33 cellular contexts compared by ENCODE assay signal in genomic region chr10:117266812-117267211, GRCh38. TPM values are rescaled to one million over a fixed set of nuclear protein-coding genes. Genes with fewer than 3 reads are reported as not detected.
"Had no signal": no experiment of that assay in that cellular context is flagged by ENCODE, and none has a peak within 500 bp of the region (broad histone marks: within the 10 kb centered on the region; RNA-seq: fewer than 3 reads in every experiment).

No MANE protein-coding gene starts in this region.

- H3K4me1 ChIP-seq: psoas muscle, spleen, suprapubic skin, testis, tibial artery, transverse colon, upper lobe of right lung, uterus had no signal

- H3K4me2 ChIP-seq: smooth muscle cell had no signal

- H3K36me3 ChIP-seq: ovary, suprapubic skin, tibial artery, transverse colon, upper lobe of right lung, uterus had no signal

- H3K4me3 ChIP-seq: ovary, psoas muscle, skin epidermis, smooth muscle cell, spleen, suprapubic skin, testis, tibial artery, transverse colon, upper lobe of right lung, uterus had no signal

- H3K27me3 ChIP-seq: neutrophil, ovary, testis, upper lobe of right lung, uterus had no signal

- H3K27ac Mint-ChIP-seq: naive thymus-derived CD8-positive, alpha-beta T cell; natural killer cell treated with Interleukin-12 subunit alpha and Interleukin-12 subunit beta and Interleukin-15 and Interleukin-18, amount 100 ng/mL, for 72 hours; nephron progenitor cell; progenitor cell of endocrine pancreas; stimulated activated memory B cell treated with anti-CD40 and anti-IgM and Interleukin-4, amounts not matched to agents 10 μg/mL and 1 μg/mL and 100 μg/mL, for 72 hours; type B pancreatic cell had no signal

- H3K4me3 Mint-ChIP-seq: naive thymus-derived CD8-positive, alpha-beta T cell; natural killer cell treated with Interleukin-12 subunit alpha and Interleukin-12 subunit beta and Interleukin-15 and Interleukin-18, amount 100 ng/mL, for 72 hours; nephron progenitor cell; neural crest cell; stimulated activated memory B cell treated with anti-CD40 and anti-IgM and Interleukin-4, amounts not matched to agents 10 μg/mL and 1 μg/mL and 100 μg/mL, for 72 hours; stimulated activated naive CD8-positive, alpha-beta T cell treated with anti-CD3 and anti-CD28 coated beads, Interleukin-15, amount 100 ng/mL, for 72 hours; type B pancreatic cell had no signal

- ATAC-seq: naive thymus-derived CD8-positive, alpha-beta T cell; natural killer cell treated with Interleukin-12 subunit alpha and Interleukin-12 subunit beta and Interleukin-15 and Interleukin-18, amount 100 ng/mL, for 72 hours; psoas muscle; right cardiac atrium; sciatic nerve; stimulated activated memory B cell treated with anti-CD40 and anti-IgM and Interleukin-4, amounts not matched to agents 10 μg/mL and 1 μg/mL and 100 μg/mL, for 72 hours; stimulated activated naive CD8-positive, alpha-beta T cell treated with anti-CD3 and anti-CD28 coated beads, Interleukin-15, amount 100 ng/mL, for 72 hours; stimulated activated naive CD8-positive, alpha-beta T cell treated with anti-CD3 and anti-CD28 coated beads, Interleukin-15, Interleukin-2, amounts not matched to agents 100 U/mL and 50 U/mL, for 24 hours; upper lobe of right lung had no signal

- H3K9me3 ChIP-seq: neutrophil, ovary, psoas muscle, spleen, suprapubic skin, testis, tibial artery, transverse colon, upper lobe of right lung, uterus had no signal

- DNase-seq: naive thymus-derived CD8-positive, alpha-beta T cell; nephron progenitor cell; nucleus accumbens; ovary; posterior cingulate gyrus; psoas muscle; right cardiac atrium; spleen; stimulated activated CD4-positive, alpha-beta T cell treated with anti-CD3 and anti-CD28 coated beads, Interleukin-12 subunit alpha, Interleukin-12 subunit beta, amount 100 ng/mL, for 4 hours; stimulated activated CD4-positive, alpha-beta T cell treated with anti-CD3 and anti-CD28 coated beads, Interleukin-1b, Interleukin-23, amount 100 ng/mL, for 48 hours; stimulated activated CD4-positive, alpha-beta T cell treated with anti-CD3 and anti-CD28 coated beads, Interleukin-4, amount 100 ng/mL, for 1 hour; stimulated activated CD4-positive, alpha-beta T cell treated with anti-CD3 and anti-CD28 coated beads, Interleukin-4, amount 100 ng/mL, for 4 hours; stimulated activated CD8-positive, alpha-beta memory T cell treated with anti-CD3 and anti-CD28 coated beads, Interleukin-4, amount 100 ng/mL, for 48 hours; stimulated activated naive CD4-positive, alpha-beta T cell; stimulated activated naive CD8-positive, alpha-beta T cell treated with anti-CD3 and anti-CD28 coated beads, Interleukin-15, amount 100 ng/mL, for 72 hours; stimulated activated naive CD8-positive, alpha-beta T cell treated with anti-CD3 and anti-CD28 coated beads, Interleukin-15, Interleukin-2, amounts not matched to agents 100 U/mL and 50 U/mL, for 24 hours; substantia nigra; testis; tibial artery; transverse colon; upper lobe of right lung; uterus had no signal

- H3K79me2 ChIP-seq: parathyroid adenoma had no signal

- H3K4me1 Mint-ChIP-seq: naive thymus-derived CD8-positive, alpha-beta T cell; neural crest cell; stimulated activated memory B cell treated with anti-CD40 and anti-IgM and Interleukin-4, amounts not matched to agents 10 μg/mL and 1 μg/mL and 100 μg/mL, for 72 hours; stimulated activated naive CD8-positive, alpha-beta T cell treated with anti-CD3 and anti-CD28 coated beads, Interleukin-15, amount 100 ng/mL, for 72 hours had no signal

- H2AFZ ChIP-seq: parathyroid adenoma had no signal

- H3K9ac ChIP-seq: parathyroid adenoma had no signal

- H3K36me3 Mint-ChIP-seq: naive thymus-derived CD8-positive, alpha-beta T cell; natural killer cell treated with Interleukin-12 subunit alpha and Interleukin-12 subunit beta and Interleukin-15 and Interleukin-18, amount 100 ng/mL, for 72 hours; stimulated activated memory B cell treated with anti-CD40 and anti-IgM and Interleukin-4, amounts not matched to agents 10 μg/mL and 1 μg/mL and 100 μg/mL, for 72 hours; type B pancreatic cell had no signal

- H3K9me3 Mint-ChIP-seq: natural killer cell treated with Interleukin-12 subunit alpha and Interleukin-12 subunit beta and Interleukin-15 and Interleukin-18, amount 100 ng/mL, for 72 hours; nephron progenitor cell; neural crest cell; stimulated activated naive CD8-positive, alpha-beta T cell treated with anti-CD3 and anti-CD28 coated beads, Interleukin-15, amount 100 ng/mL, for 72 hours; type B pancreatic cell had no signal

- H3K27ac ChIP-seq: neutrophil, ovary, parathyroid adenoma, psoas muscle, skin epidermis, spleen, suprapubic skin, testis, tibial artery, transverse colon, upper lobe of right lung, uterus had no signal

RNA-seq across cellular contexts. Expression of gene SLC18A2, which starts 25.9 kb away (rescaled TPM):
- total RNA-seq: naive thymus-derived CD8-positive, alpha-beta T cell had no signal
